19 cellular contexts compared by ENCODE assay signal in the genomic region with DNA sequence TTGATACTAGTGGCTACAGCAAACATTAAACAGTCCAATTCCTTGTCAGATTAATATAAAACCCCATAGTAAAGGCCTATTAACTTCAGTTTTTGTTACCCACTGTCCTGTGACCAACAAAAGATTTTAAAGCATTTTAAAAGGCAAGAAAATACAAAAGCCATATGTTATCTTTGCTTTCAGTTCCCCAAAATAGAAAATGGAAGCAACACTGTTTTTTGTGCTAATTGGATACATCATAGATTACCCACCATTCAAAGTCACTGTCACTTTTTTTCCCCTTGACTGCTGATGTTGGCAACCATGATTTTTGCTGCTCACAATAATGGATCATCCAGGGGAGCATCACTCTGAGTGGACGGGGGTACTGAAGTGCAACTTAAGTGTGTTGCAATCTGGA. TPM values are rescaled to one million over a fixed set of nuclear protein-coding genes. Genes with fewer than 3 reads are reported as not detected.
A peak's percentile ranks its signal among the peaks of the same experiment; 100 is the strongest.
DNase-seq lines count a peak whose midpoint lies in the region; ATAC-seq, FAIRE-seq and TF ChIP-seq lines count a peak whose summit lies in the region.
"Had no signal": no experiment of that assay in that cellular context is flagged by ENCODE, and none has a peak within 500 bp of the region (broad histone marks: within the 10 kb centered on the region; RNA-seq: fewer than 3 reads in every experiment).

No MANE protein-coding gene starts in this region.

- SMC1A ChIA-PET in GM12878 (lab: Charles Lee; ENCODE audit: uncharacterized antibody, unreplicated experiment) = interaction anchor here (0.8 to 1.9 kb wide), 3 partner anchors 13 to 108 kb away, joined by 3 to 6 read pairs (median 4); no protein-coding TSS in a partner anchor

- BruUV-seq in GM12878 (replicated peaks; lab: Mats Ljungman, UMichigan) (no TSS peak), OCI-LY7 (replicated peaks; lab: Mats Ljungman, UMichigan) (no TSS peak)

- H3K36me3 ChIP-seq in GM06990 (ENCODE audit: control insufficient read depth, insufficient read depth, low read length) (no peaks in the 10 kb centered on the region; the same call in 1 of the 2 replicates), GM12878 (ENCODE audit: control insufficient read depth in 2 of 2, insufficient read depth in 2 of 2, low read length in 1 of 2) (no peaks in the 10 kb centered on the region), OCI-LY7 (ENCODE audit: insufficient read depth, low read length) (no peaks in the 10 kb centered on the region)
- H3K36me3 ChIP-seq: BE2C had no signal

- peak; percentile 13 for FAIRE-seq in GM12878 (lab: Jason Lieb, UNC)
- FAIRE-seq: A549 had no signal

- POLR2A ChIA-PET in GM12878 (lab: Charles Lee) = no interaction called here
- POLR2A ChIA-PET in OCI-LY7 (lab: Charles Lee) = no interaction called here

- RAD21 ChIA-PET in GM12878 (lab: Charles Lee; ENCODE audit: unreplicated experiment) = no interaction called here

- no peak overlapping the region for H3K9ac ChIP-seq in GM12878 (ENCODE audit: control insufficient read depth, insufficient read depth, low read length)

- peak overlapping the region; percentile 97 for H3K27ac ChIP-seq in C4-2B
- no peak overlapping the region for H3K27ac ChIP-seq in GM12878 (ENCODE audit: control insufficient read depth, insufficient read depth)
- H3K27ac ChIP-seq in OCI-LY7 (ENCODE audit: low read depth, low read length, poor library complexity, severe bottlenecking) = no peak overlapping the region
- H3K27ac ChIP-seq: A549, HL-60 had no signal

- H3K27me3 ChIP-seq in GM06990 (replicated peaks; ENCODE audit: control insufficient read depth, insufficient read depth, low read length) (no peaks in the 10 kb centered on the region), GM12878 (replicated peaks in 1 of 2; ENCODE audit: control insufficient read depth in 2 of 2, insufficient read depth in 2 of 2, low read length in 1 of 2) (no peaks in the 10 kb centered on the region)
- H3K27me3 ChIP-seq: BE2C had no signal

- peak overlapping the region; percentile 26 to 49 (median 29) for H3K27ac Mint-ChIP-seq in nephron
- H3K27ac Mint-ChIP-seq: CD14-positive monocyte; CD8-positive, alpha-beta T cell; HFFc6 had no signal

- no peak overlapping the region for H3K4me3 Mint-ChIP-seq in nephron
- H3K4me3 Mint-ChIP-seq: CD14-positive monocyte; CD8-positive, alpha-beta T cell; HFFc6 had no signal

- ATAC-seq in GM12878 (peak; percentile 61), GM21423 (IDR thresholded peaks at IDR 0.05; ENCODE audit: unreplicated experiment) (no peak), omental fat pad (ENCODE audit: low FRiP score) (no peak)
- ATAC-seq: A549; CD8-positive, alpha-beta T cell; K562 had no signal

- H3K27me3 Mint-ChIP-seq in nephron (ENCODE audit: low read depth) = no peaks in the 10 kb centered on the region

- peaks cover 5% of the 10 kb centered on the region for H3K4me1 Mint-ChIP-seq in nephron

- TF ChIP-seq RAD21 in GM12878 (IDR thresholded peaks at IDR 0.05; ENCODE audit: insufficient read depth, low read depth, low read length) = no peak

- peaks cover 2% of the 10 kb centered on the region for H3K9me3 Mint-ChIP-seq in nephron
- H3K9me3 Mint-ChIP-seq: HFFc6 had no signal

- in situ Hi-C loops in GM12878 (cut with MboI) = no loop called here

- 89% methylated on average over 1 of the region's 1 CpG for WGBS in GM12878 (ENCODE audit: insufficient coverage, insufficient replicate concordance, low lambda C conversion rate, missing lambda C conversion rate)

- H3K9me3 ChIP-seq in GM12878 (replicated peaks; ENCODE audit: control insufficient read depth, insufficient read depth, low read length) (no peaks in the 10 kb centered on the region; the same call in 2 of the 3 replicates), OCI-LY7 (ENCODE audit: low read length) (no peaks in the 10 kb centered on the region)
- H3K9me3 ChIP-seq: A549, BE2C had no signal

- H3K4me2 ChIP-seq in GM12878 (ENCODE audit: control insufficient read depth, insufficient read depth) = no peak overlapping the region
- H3K4me2 ChIP-seq in OCI-LY7 (ENCODE audit: low read length) = no peak overlapping the region
- H3K4me2 ChIP-seq: A549 had no signal

- H4K20me1 ChIP-seq in GM12878 (ENCODE audit: control insufficient read depth, insufficient read depth) (no peaks in the 10 kb centered on the region), OCI-LY7 (ENCODE audit: insufficient read depth, low read length) (no peaks in the 10 kb centered on the region)

- intact Hi-C loops in GM12878 (cut with micrococcal nuclease; ENCODE audit: unreplicated experiment) (no loop called here), OCI-LY7 (cut with micrococcal nuclease; ENCODE audit: unreplicated experiment) (no loop called here)

- TF ChIP-seq EP300 in GM12878 (IDR thresholded peaks at IDR 0.05; ENCODE audit: borderline replicate concordance in 1 of 2, control insufficient read depth in 1 of 2, low read depth in 2 of 2, low read length in 2 of 2) = 0 out of 4 replicates have a peak, but pooled peaks of 1 of the 2 experiments have one; percentile 34

- DNase-seq in GM06990 (ENCODE audit: extremely low read depth, insufficient read length) = peak; percentile 20
- no peak for DNase-seq in GM12878 (ENCODE audit: low read depth, low spot score)
- DNase-seq in OCI-LY7 (ENCODE audit: low spot score) = no peak
- DNase-seq in omental fat pad (ENCODE audit: low spot score) = no peak
- DNase-seq: BE2C; CD8-positive, alpha-beta T cell; COR-L47; DMS53; GF-D8; HCEC 1CT; HFFc6 had no signal

- no peaks in the 10 kb centered on the region for H3K36me3 Mint-ChIP-seq in nephron (ENCODE audit: low read depth)
- H3K36me3 Mint-ChIP-seq: CD14-positive monocyte had no signal

- H3K79me2 ChIP-seq in GM12878 (ENCODE audit: control insufficient read depth, insufficient read depth, low read length) (no peaks in the 10 kb centered on the region), OCI-LY7 (ENCODE audit: insufficient read depth, low read depth, low read length) (no peaks in the 10 kb centered on the region)

- H2AFZ ChIP-seq in GM12878 (ENCODE audit: control insufficient read depth, low read depth, low read length) (no peak overlapping the region), OCI-LY7 (ENCODE audit: low read length) (no peak overlapping the region)

- no peaks in the 10 kb centered on the region for H3K9me2 ChIP-seq in OCI-LY7 (ENCODE audit: insufficient read depth, low read length)

- CTCF ChIA-PET in GM12878 (lab: Yijun Ruan, JAX) (no interaction called here), OCI-LY7 (lab: Charles Lee; ENCODE audit: unreplicated experiment) (no interaction called here)

- TF ChIP-seq CTCF in C4-2B (conservative IDR thresholded peaks at IDR 0.05) (no peak), GM06990 (IDR thresholded peaks at IDR 0.05; ENCODE audit: insufficient read depth, low read length, poor library complexity, severe bottlenecking) (no peak), GM12878 (IDR thresholded peaks at IDR 0.05 in 2 of 3, conservative IDR thresholded peaks at IDR 0.05 in 1 of 3; ENCODE audit: control insufficient read depth in 2 of 3, extremely low read depth in 1 of 3, insufficient read depth in 1 of 3, low read depth in 3 of 3, low read length in 3 of 3) (no peak), nephron (IDR thresholded peaks at IDR 0.05; ENCODE audit: unreplicated experiment in 3 of 3) (no peak), OCI-LY7 (conservative IDR thresholded peaks at IDR 0.05; ENCODE audit: low read length) (no peak), omental fat pad (IDR thresholded peaks at IDR 0.05) (no peak)

- H3K4me3 ChIP-seq in GM06990 (replicated peaks; ENCODE audit: low read depth, low read length) (no peak overlapping the region), GM12878 (no peak overlapping the region), OCI-LY7 (ENCODE audit: low read depth, low read length, poor library complexity, severe bottlenecking) (no peak overlapping the region)
- H3K4me3 ChIP-seq: A549, K562 had no signal

- H3K4me1 ChIP-seq in GM12878 (ENCODE audit: control insufficient read depth, insufficient read depth, low read length) (no peaks in the 10 kb centered on the region), OCI-LY7 (ENCODE audit: insufficient read depth, low read length, poor library complexity, severe bottlenecking) (no peaks in the 10 kb centered on the region)
- H3K4me1 ChIP-seq: A549, BE2C had no signal

- no peak for TF ChIP-seq POLR2A in GM12878 (IDR thresholded peaks at IDR 0.05; ENCODE audit: low read depth, low read length)

TF ChIP-seq in GM12878, 131 proteins besides CTCF, POLR2A, EP300 and RAD21 (continues in another document):
- TF ChIP-seq MEF2B (IDR thresholded peaks at IDR 0.05; ENCODE audit: partially characterized antibody, poor library complexity, severe bottlenecking) = peak; percentile 62
- TF ChIP-seq NR2F1 (conservative IDR thresholded peaks at IDR 0.05) = no peak
- TF ChIP-seq, protein P1, sequence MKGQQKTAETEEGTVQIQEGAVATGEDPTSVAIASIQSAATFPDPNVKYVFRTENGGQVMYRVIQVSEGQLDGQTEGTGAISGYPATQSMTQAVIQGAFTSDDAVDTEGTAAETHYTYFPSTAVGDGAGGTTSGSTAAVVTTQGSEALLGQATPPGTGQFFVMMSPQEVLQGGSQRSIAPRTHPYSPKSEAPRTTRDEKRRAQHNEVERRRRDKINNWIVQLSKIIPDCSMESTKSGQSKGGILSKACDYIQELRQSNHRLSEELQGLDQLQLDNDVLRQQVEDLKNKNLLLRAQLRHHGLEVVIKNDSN (IDR thresholded peaks at IDR 0.05; ENCODE audit: borderline replicate concordance, extremely low read length, insufficient read depth, low read depth, low read length) = no peak
- no peak for TF ChIP-seq ZNF217 (IDR thresholded peaks at IDR 0.05)

RNA-seq across cellular contexts. Expression of a gene that starts 52.4 kb away (rescaled TPM):
- 69.2 and 83.7 TPM in 2 replicates for total RNA-seq in GM12878 (2013; cell fraction: nucleolus; rRNA removed)
- total RNA-seq in GM12878 (2014; rRNA removed) (2.4 and 2.9 TPM in 2 replicates), GM12878 (2014; rRNA removed; fragmentation: Illumina TruSeq; extraction: Trizol) (3.3 and 4.3 TPM in 2 replicates), GM12878 (2021) (3.0 and 5.2 TPM in 2 replicates), OCI-LY7 (2022) (1.6 and 1.7 TPM in 2 replicates), omental fat pad (100 to 1,000 TPM in 1 of 4 donors, 10 to 100 TPM in 3; 25.9 to 106 (median 62.1) TPM)
- polyA plus RNA-seq in GM12878 (2011; ENCODE audit: low read depth) = 18.1 TPM
- polyA plus RNA-seq in GM12878 (2011; rRNA removed) (16.7 and 20.7 TPM in 2 replicates), GM12878 (2014; fragmentation: Illumina TruSeq; extraction: Trizol) (3.2 and 3.7 TPM in 2 replicates), GM12878 (2014; fragmentation: Nextera tagmentation; extraction: Ambion mirVana) (1 to 10 TPM in 1 of 2 experiments, under 1 TPM in 1; 0.85 to 1.1 TPM), GM12878 (2014; rRNA removed) (3.1 and 3.3 TPM in 2 replicates), GM12878 (2016; fragmentation: Nextera tagmentation; extraction: Ambion mirVana) (10 to 100 TPM; 11.2 to 12.4 TPM)
- polyA plus RNA-seq in GM12878 (2011; cell fraction: cytosol; rRNA removed) = 18.6 and 18.9 TPM in 2 replicates
- 12.3 and 14.9 TPM in 2 replicates for polyA plus RNA-seq in GM12878 (2011; cell fraction: nucleus; rRNA removed)
- polyA plus RNA-seq in GM12878 (2012) = 25.4 and 32.2 TPM in 2 replicates
- polyA minus RNA-seq in GM12878 (2011; rRNA and poly(A)+ RNA removed) = 21.2 and 24.0 TPM in 2 replicates
- polyA minus RNA-seq in GM12878 (2011; cell fraction: cytosol; rRNA and poly(A)+ RNA removed) = 6.5 and 8.0 TPM in 2 replicates
- polyA minus RNA-seq in GM12878 (2011; cell fraction: nucleus; rRNA and poly(A)+ RNA removed) = 20.4 and 28.7 TPM in 2 replicates
- 0.41 TPM in 1 of 2 replicates, not detected in the other for total RNA-seq in OCI-LY7 (2014; rRNA removed; shearing (Covaris generic))
- total RNA-seq: H1 had no signal
- polyA plus RNA-seq: H1 had no signal
